In the genomic region with DNA sequence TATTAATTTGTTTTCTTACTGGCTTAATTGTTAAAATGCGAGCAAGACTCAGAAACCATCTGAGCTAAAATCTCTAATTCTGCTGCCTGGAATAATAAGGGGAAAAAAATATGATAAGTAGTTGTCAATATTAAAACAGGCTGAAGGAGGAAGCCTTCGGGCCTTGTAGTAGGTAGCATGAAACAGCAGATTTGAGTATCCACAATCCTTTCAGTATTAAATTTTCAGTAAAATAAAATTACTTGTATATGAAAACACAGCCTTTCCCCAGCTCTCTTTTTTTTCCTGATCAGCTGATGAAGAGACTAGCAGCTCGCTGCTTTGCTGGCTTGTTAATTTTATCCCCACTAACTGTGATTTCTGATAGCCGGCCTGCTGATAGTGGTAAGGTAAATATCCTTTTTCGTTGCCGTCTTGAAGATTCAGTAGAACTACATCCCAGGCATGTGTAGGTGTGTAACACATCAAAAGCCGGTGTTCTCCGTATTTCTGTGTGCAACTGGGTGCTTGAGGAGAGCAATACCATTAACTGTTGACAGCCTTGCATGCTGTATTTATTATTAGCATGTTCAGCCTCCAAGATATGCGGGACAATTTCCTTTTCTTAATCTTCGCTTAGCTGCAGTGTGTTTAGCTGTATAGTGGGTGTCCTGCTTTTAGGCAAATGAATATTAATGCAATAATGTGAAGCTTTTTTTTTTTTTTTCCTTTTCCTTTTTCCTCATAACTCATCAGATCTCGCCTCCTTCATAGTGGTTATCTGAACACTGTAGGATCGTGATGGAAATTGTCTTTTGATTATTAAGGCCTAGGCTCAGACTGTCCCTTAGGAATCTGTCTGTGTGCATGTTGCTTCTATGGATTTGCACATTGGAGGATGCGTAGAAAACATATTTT, we compare ENCODE assay signal across 8 cellular contexts.
DNase-seq lines count a peak whose midpoint lies in the region; FAIRE-seq and TF ChIP-seq lines count a peak whose summit lies in the region.

No MANE protein-coding gene starts in this region.

- H3K36me3 Mint-ChIP-seq in Calu3 (ENCODE audit: insufficient read depth, unreplicated experiment) = peaks cover 12% of the 10 kb centered on the region

- no peaks in the 10 kb centered on the region for H3K36me3 ChIP-seq in vagina

- peaks cover 50% of the 10 kb centered on the region for H3K4me1 ChIP-seq in vagina

- H3K9me3 ChIP-seq in vagina = no peaks in the 10 kb centered on the region

- peak overlapping the region; percentile 77 for H3K27ac ChIP-seq in vagina

- peak overlapping the region; percentile 88 for H3K27ac Mint-ChIP-seq in Calu3 (ENCODE audit: unreplicated experiment)

- TF ChIP-seq CTCF in Calu3 (IDR thresholded peaks at IDR 0.05; ENCODE audit: unreplicated experiment) = no peak
- no peak for TF ChIP-seq CTCF in vagina (IDR thresholded peaks at IDR 0.05)
- TF ChIP-seq CTCF in D721Med (IDR thresholded peaks at IDR 0.05; ENCODE audit: insufficient read depth, missing control alignments) = no peak

- no TSS peak for BruUV-seq in Calu3 (replicated peaks; lab: Mats Ljungman, UMichigan)

- TF ChIP-seq POLR2A in vagina (IDR thresholded peaks at IDR 0.05) = no peak

- no peak for FAIRE-seq in D721Med (lab: Jason Lieb, UNC)

- peak overlapping the region; percentile 54 for H3K4me3 Mint-ChIP-seq in Calu3 (ENCODE audit: low read depth, unreplicated experiment)

- DNase-seq in Calu3 (peak; percentile 1), NCI-H774 (lab: John Stamatoyannopoulos, UW) (peak; percentile 29), cerebellum (ENCODE audit: low spot score) (peak; percentile 29), midbrain (lab: John Stamatoyannopoulos, UW) (peak; percentile 48), vagina (ENCODE audit: extremely low spot score in 2 of 2) (no peak), D721Med (ENCODE audit: insufficient read length, low spot score) (no peak), NCI-H1105 treated with DMSO at 0.1 percent for 48 hours (lab: John Stamatoyannopoulos, UW) (no peak), NCI-H1048 (lab: John Stamatoyannopoulos, UW) (no peak)

- no peaks in the 10 kb centered on the region for H3K27me3 ChIP-seq in vagina

- no peaks in the 10 kb centered on the region for H3K9me3 Mint-ChIP-seq in Calu3 (ENCODE audit: low read depth, unreplicated experiment)

- peaks cover 15% of the 10 kb centered on the region for H3K4me1 Mint-ChIP-seq in Calu3 (ENCODE audit: low read depth, unreplicated experiment)

- intact Hi-C loops in Calu3 (cut with micrococcal nuclease; ENCODE audit: unreplicated experiment) (loop anchor here (5.0 kb wide), 1 partner anchor 83 kb away; no protein-coding TSS in a partner anchor), vagina (cut with DNase I) (no loop called here)

- peak overlapping the region; percentile 30 to 49 for H3K4me3 ChIP-seq in vagina

- CTCF ChIA-PET in Calu3 (lab: Charles Lee) = interaction anchor here (0.6 to 1.6 kb wide), 4 partner anchors 12 to 38 kb away, joined by 3 to 8 read pairs (median 4); no protein-coding TSS in a partner anchor

- H3K27me3 Mint-ChIP-seq in Calu3 (ENCODE audit: unreplicated experiment) = no peaks in the 10 kb centered on the region

Comparison
In these comparisons a context has a peak if more than half of its experiments do, and no peak if none do; other contexts are left out.
1. DNase-seq: peak in Calu3 (single experiment), NCI-H774 (single experiment), cerebellum (single experiment) and midbrain (single experiment); none in vagina (0 of 2), D721Med (single experiment), NCI-H1105 treated with DMSO at 0.1 percent for 48 hours (single experiment) and NCI-H1048 (single experiment).